Comparison of ENCODE assay signal across 25 cellular contexts in genomic region chr6:142307963-142308748, GRCh38. TPM values are rescaled to one million over a fixed set of nuclear protein-coding genes. Genes with fewer than 3 reads are reported as not detected.
"Had no signal": no experiment of that assay in that cellular context is flagged by ENCODE, and none has a peak within 500 bp of the region (broad histone marks: within the 10 kb centered on the region; RNA-seq: fewer than 3 reads in every experiment).

No MANE protein-coding gene starts in this region.

- H3K9me3 Mint-ChIP-seq: activated CD4-positive, alpha-beta memory T cell treated with anti-CD3 and anti-CD28 coated beads, Interleukin-2, amount 10 ng/mL, durations not matched to agents 7 days and 5 days; activated naive CD4-positive, alpha-beta T cell treated with anti-CD3 and anti-CD28 coated beads, Interleukin-2, amount 10 ng/mL, durations not matched to agents 7 days and 5 days; activated T-cell treated with anti-CD3 and anti-CD28 coated beads, Interleukin-2, amount 50 U/mL, for 24 hours; nephron; stimulated activated naive CD8-positive, alpha-beta T cell treated with anti-CD3 and anti-CD28 coated beads, Interleukin-15, Interleukin-2, amounts not matched to agents 100 ng/mL and 50 ng/mL, for 24 hours had no signal

- H3K36me3 Mint-ChIP-seq: activated naive CD4-positive, alpha-beta T cell treated with anti-CD3 and anti-CD28 coated beads, Interleukin-2, amount 10 ng/mL, durations not matched to agents 7 days and 5 days had no signal

- H3K27me3 ChIP-seq: hepatocyte had no signal

- DNase-seq: activated CD4-positive, alpha-beta memory T cell treated with anti-CD3 and anti-CD28 coated beads, Interleukin-2, amount 10 ng/mL, durations not matched to agents 7 days and 5 days; activated CD4-positive, alpha-beta T cell treated with anti-CD3 and anti-CD28 coated beads for 48 hours; activated CD8-positive, alpha-beta memory T cell treated with anti-CD3 and anti-CD28 coated beads, Interleukin-2, amount 50 U/mL, for 48 hours; activated gamma-delta T cell; activated naive CD4-positive, alpha-beta T cell treated with anti-CD3 and anti-CD28 coated beads, Interleukin-2, amount 10 ng/mL, durations not matched to agents 7 days and 5 days; activated T-cell treated with anti-CD3 and anti-CD28 coated beads, Interleukin-2, amount 50 U/mL, for 24 hours; amygdala; central memory CD4-positive, alpha-beta T cell; islet precursor cell; mammary epithelial cell; posterior cingulate gyrus; stimulated activated CD4-positive, alpha-beta T cell treated with anti-CD3 and anti-CD28 coated beads, Interleukin-12 subunit alpha, Interleukin-12 subunit beta, amount 100 ng/mL, for 4 hours; stimulated activated CD4-positive, alpha-beta T cell treated with anti-CD3 and anti-CD28 coated beads, Interleukin-4, amount 100 ng/mL, for 1 hour; trophoblast cell had no signal

- H3K4me3 Mint-ChIP-seq: activated CD4-positive, alpha-beta memory T cell treated with anti-CD3 and anti-CD28 coated beads, Interleukin-2, amount 10 ng/mL, durations not matched to agents 7 days and 5 days; activated naive CD4-positive, alpha-beta T cell treated with anti-CD3 and anti-CD28 coated beads, Interleukin-2, amount 10 ng/mL, durations not matched to agents 7 days and 5 days; activated T-cell treated with anti-CD3 and anti-CD28 coated beads, Interleukin-2, amount 50 U/mL, for 24 hours; nephron; stimulated activated naive CD8-positive, alpha-beta T cell treated with anti-CD3 and anti-CD28 coated beads, Interleukin-15, Interleukin-2, amounts not matched to agents 100 ng/mL and 50 ng/mL, for 24 hours had no signal

- H3K9me3 ChIP-seq: breast epithelium, esophagus muscularis mucosa, thoracic aorta had no signal

- H3K4me1 Mint-ChIP-seq: activated CD4-positive, alpha-beta memory T cell treated with anti-CD3 and anti-CD28 coated beads, Interleukin-2, amount 10 ng/mL, durations not matched to agents 7 days and 5 days; activated naive CD4-positive, alpha-beta T cell treated with anti-CD3 and anti-CD28 coated beads, Interleukin-2, amount 10 ng/mL, durations not matched to agents 7 days and 5 days; nephron had no signal

- H3K27ac Mint-ChIP-seq: activated CD4-positive, alpha-beta memory T cell treated with anti-CD3 and anti-CD28 coated beads, Interleukin-2, amount 10 ng/mL, durations not matched to agents 7 days and 5 days; activated naive CD4-positive, alpha-beta T cell treated with anti-CD3 and anti-CD28 coated beads, Interleukin-2, amount 10 ng/mL, durations not matched to agents 7 days and 5 days; activated T-cell treated with anti-CD3 and anti-CD28 coated beads, Interleukin-2, amount 50 U/mL, for 24 hours; nephron; stimulated activated naive CD8-positive, alpha-beta T cell treated with anti-CD3 and anti-CD28 coated beads, Interleukin-15, Interleukin-2, amounts not matched to agents 100 ng/mL and 50 ng/mL, for 24 hours had no signal

- H3K36me3 ChIP-seq: breast epithelium, esophagus muscularis mucosa, thoracic aorta had no signal

- H3K4me1 ChIP-seq: breast epithelium, esophagus muscularis mucosa had no signal

- H3K27ac ChIP-seq: breast epithelium, esophagus muscularis mucosa, hepatocyte, skin epidermis, thoracic aorta, VCaP had no signal

- ATAC-seq: activated CD4-positive, CD25-positive, alpha-beta regulatory T cell treated with anti-CD3 and anti-CD28 coated beads, Interleukin-2, amount 50 U/mL, for 24 hours; sciatic nerve had no signal

- H2AFZ ChIP-seq: hepatocyte had no signal

- H3K4me3 ChIP-seq: breast epithelium, esophagus muscularis mucosa, hepatocyte, skin epidermis, thoracic aorta had no signal

RNA-seq across cellular contexts. Expression of gene ADGRG6, which starts 6.3 kb away (rescaled TPM):
- total RNA-seq: activated CD4-positive, alpha-beta memory T cell treated with anti-CD3 and anti-CD28 coated beads, Interleukin-2, amount 10 ng/mL, durations not matched to agents 7 days and 5 days; T-helper 1 cell treated with Interleukin-12 subunit alpha and Interleukin-12 subunit beta and Interleukin-4 antibody, amounts not matched to agents 30 ng/mL and 1 ng/mL, for 36 hours had no signal
